8 cellular contexts compared by ENCODE assay signal in genomic region chr16:180101-180920, GRCh38. TPM values are rescaled to one million over a fixed set of nuclear protein-coding genes. Genes with fewer than 3 reads are reported as not detected.
DNase-seq lines count a peak whose midpoint lies in the region; ATAC-seq and TF ChIP-seq lines count a peak whose summit lies in the region.

Gene HBQ1 (plus strand): TSS chr16:180459. CDS start chr16:180487, 28 bp downstream.

- H3K4me1 ChIP-seq in IMR-90 (ENCODE audit: control insufficient read depth, insufficient read depth, low read length) = peaks cover 5% of the 10 kb centered on the region; the same call in 1 of the 2 replicates

- no peaks in the 10 kb centered on the region for H3K9me3 Mint-ChIP-seq in activated T-cell treated with anti-CD3 and anti-CD28 coated beads, Interleukin-2, amount 50 U/mL, for 24 hours
- H3K9me3 Mint-ChIP-seq in glutamatergic neuron (ENCODE audit: unreplicated experiment) = peaks cover 14% of the 10 kb centered on the region

- BruUV-seq in IMR-90 (replicated peaks; lab: Mats Ljungman, UMichigan) = no TSS peak

- no peak within 1 kb of the TSS for H4K91ac ChIP-seq in IMR-90 (ENCODE audit: insufficient read depth, low read depth, low read length)

- no peak within 1 kb of the TSS for H3K27ac Mint-ChIP-seq in activated T-cell treated with anti-CD3 and anti-CD28 coated beads, Interleukin-2, amount 50 U/mL, for 24 hours
- no peak within 1 kb of the TSS for H3K27ac Mint-ChIP-seq in glutamatergic neuron (ENCODE audit: unreplicated experiment)

- peak; percentile 36 for DNase-seq in COLO668 (lab: John Stamatoyannopoulos, UW; ENCODE audit: unreplicated experiment)
- DNase-seq in IMR-90 = no peak
- peak; percentile 73 for DNase-seq in activated T-cell treated with anti-CD3 and anti-CD28 coated beads, Interleukin-2, amount 50 U/mL, for 24 hours
- DNase-seq in glutamatergic neuron = peak; percentile 84
- DNase-seq in retinal pigment epithelial cell (ENCODE audit: low read depth) = no peak

- H3K36me3 ChIP-seq in IMR-90 (ENCODE audit: control insufficient read depth, insufficient read depth, low read length) = peaks cover 6% of the 10 kb centered on the region; the same call in 1 of the 2 replicates

- peaks cover 14% of the 10 kb centered on the region for H4K20me1 ChIP-seq in IMR-90 (ENCODE audit: insufficient read depth, low read length)

- H4K8ac ChIP-seq in IMR-90 (ENCODE audit: low read depth in 2 of 2, low read length in 2 of 2) = no peak within 1 kb of the TSS

- ATAC-seq in IMR-90 (ENCODE audit: low read depth) (peak; percentile 52), GM21717 (IDR thresholded peaks at IDR 0.05; ENCODE audit: unreplicated experiment) (no peak), GM18502 (IDR thresholded peaks at IDR 0.05; ENCODE audit: poor library complexity, unreplicated experiment) (no peak), HG03354 (IDR thresholded peaks at IDR 0.05; ENCODE audit: poor library complexity, severe bottlenecking, unreplicated experiment) (no peak)

- H3K4ac ChIP-seq in IMR-90 (ENCODE audit: low read depth, low read length) = no peak within 1 kb of the TSS

- peak; percentile 51 for TF ChIP-seq RAD21 in IMR-90 (IDR thresholded peaks at IDR 0.05; ENCODE audit: low read length)

- no peak within 1 kb of the TSS; the same call in 1 of the 2 replicates for H3K56ac ChIP-seq in IMR-90 (ENCODE audit: extremely low read depth, insufficient read depth, low read length)

- dilution Hi-C loops in IMR-90 (cut with HindIII; ENCODE audit: low sequenced_read_pairs, unreplicated experiment) = no loop called here

- TF ChIP-seq POLR2A in IMR-90 (IDR thresholded peaks at IDR 0.05; ENCODE audit: low read depth, low read length) = no peak

- H2AFZ ChIP-seq in IMR-90 (replicated peaks; ENCODE audit: low read length, poor library complexity) = peak within 1 kb of the TSS; percentile 84

- peak within 1 kb of the TSS; percentile 71 for H2AK9ac ChIP-seq in IMR-90 (replicated peaks; ENCODE audit: low read depth, low read length, poor library complexity)

- peak within 1 kb of the TSS; percentile 25 for H3K4me3 Mint-ChIP-seq in activated T-cell treated with anti-CD3 and anti-CD28 coated beads, Interleukin-2, amount 50 U/mL, for 24 hours
- H3K4me3 Mint-ChIP-seq in glutamatergic neuron (ENCODE audit: unreplicated experiment) = peak within 1 kb of the TSS; percentile 55

- no peak within 1 kb of the TSS for H3K23ac ChIP-seq in IMR-90 (ENCODE audit: low read depth, low read length)

- H3K9me3 ChIP-seq in IMR-90 (ENCODE audit: control insufficient read depth, insufficient read depth, low read length) = 0 out of 2 replicates have a peak, but pooled peaks cover 2% of the 10 kb centered on the region

- H3K79me1 ChIP-seq in IMR-90 (ENCODE audit: low read depth in 1 of 2, low read length in 2 of 2) = 0 out of 4 replicates have a peak, but pooled peaks cover 0 to 8% of the 10 kb centered on the region in 2 experiments

- no peak within 1 kb of the TSS for H2BK20ac ChIP-seq in IMR-90 (ENCODE audit: low read depth, low read length)

- H3K9ac ChIP-seq in IMR-90 (ENCODE audit: low read depth, low read length) = no peak within 1 kb of the TSS

- no peak within 1 kb of the TSS for H3K27ac ChIP-seq in IMR-90 (ENCODE audit: insufficient read depth, low read length)

- H2BK5ac ChIP-seq in IMR-90 (ENCODE audit: low read depth, low read length, poor library complexity, severe bottlenecking) = no peak within 1 kb of the TSS

- H2AK5ac ChIP-seq in IMR-90 (ENCODE audit: low read depth, low read length) = no peak within 1 kb of the TSS; the same call in 1 of the 2 replicates

- H2BK15ac ChIP-seq in IMR-90 (ENCODE audit: low read depth, low read length) = no peak within 1 kb of the TSS

- no peak within 1 kb of the TSS for H2BK120ac ChIP-seq in IMR-90 (ENCODE audit: low read depth, low read length)

- CTCF ChIA-PET in IMR-90 (lab: Yijun Ruan, JAX) = interaction anchor here (0.8 to 2.5 kb wide), 5 partner anchors 21 to 76 kb away, joined by 3 to 11 read pairs (median 4); no protein-coding TSS in a partner anchor

- no peaks in the 10 kb centered on the region for H3K9me1 ChIP-seq in IMR-90 (ENCODE audit: insufficient read depth, low read length)

- 6% methylated on average over 47 of the region's 83 CpGs; no CpG with 5 or more reads in 1 of the 2 experiments for WGBS in IMR-90 (ENCODE audit: extremely low coverage in 2 of 2, insufficient read length in 1 of 2), 2 experiments

- H3K36me3 Mint-ChIP-seq in activated T-cell treated with anti-CD3 and anti-CD28 coated beads, Interleukin-2, amount 50 U/mL, for 24 hours (ENCODE audit: low read depth) = peaks cover 13% of the 10 kb centered on the region
- no peaks in the 10 kb centered on the region for H3K36me3 Mint-ChIP-seq in glutamatergic neuron (ENCODE audit: unreplicated experiment)

- peaks cover 29% of the 10 kb centered on the region for H3K27me3 ChIP-seq in IMR-90 (ENCODE audit: control insufficient read depth, insufficient read depth, low read length)

- peak; percentile 71 for TF ChIP-seq CTCF in IMR-90 (conservative IDR thresholded peaks at IDR 0.05; ENCODE audit: low read depth, low read length)
- peak; percentile 83 for TF ChIP-seq CTCF in glutamatergic neuron (IDR thresholded peaks at IDR 0.05; ENCODE audit: partially characterized antibody, unreplicated experiment)
- peak; percentile 38 for TF ChIP-seq CTCF in retinal pigment epithelial cell (conservative IDR thresholded peaks at IDR 0.05; ENCODE audit: low read depth, low read length)

- in situ Hi-C loops in IMR-90 (cut with MboI; ENCODE audit: low sequenced_read_pairs) = loop anchor here (5.0 kb wide), 1 partner anchor 73 kb away; no protein-coding TSS in a partner anchor

- H3K27me3 Mint-ChIP-seq in activated T-cell treated with anti-CD3 and anti-CD28 coated beads, Interleukin-2, amount 50 U/mL, for 24 hours = peaks cover 36% of the 10 kb centered on the region
- peaks cover 18% of the 10 kb centered on the region for H3K27me3 Mint-ChIP-seq in glutamatergic neuron (ENCODE audit: unreplicated experiment)

- H3K4me1 Mint-ChIP-seq in activated T-cell treated with anti-CD3 and anti-CD28 coated beads, Interleukin-2, amount 50 U/mL, for 24 hours (ENCODE audit: low read depth) = peaks cover 15% of the 10 kb centered on the region
- H3K4me1 Mint-ChIP-seq in glutamatergic neuron (ENCODE audit: low read depth, unreplicated experiment) = peaks cover 6% of the 10 kb centered on the region

- intact Hi-C loops in IMR-90 (cut with micrococcal nuclease) = loop anchor here (5.0 kb wide), 1 partner anchor 43 kb away; the partner anchor contains the start of gene NPRL3

- H4K5ac ChIP-seq in IMR-90 (ENCODE audit: low read depth, low read length) = no peak within 1 kb of the TSS

- POLR2A ChIA-PET in IMR-90 (lab: Charles Lee; ENCODE audit: unreplicated experiment) = no interaction called here

- H3K18ac ChIP-seq in IMR-90 (ENCODE audit: low read depth, low read length) = no peak within 1 kb of the TSS

- peak within 1 kb of the TSS; percentile 8 for H3K4me3 ChIP-seq in IMR-90 (ENCODE audit: insufficient read depth, low read depth, low read length)
- H3K4me3 ChIP-seq in retinal pigment epithelial cell (ENCODE audit: low read length) = peak within 1 kb of the TSS; percentile 33

- H3K14ac ChIP-seq in IMR-90 (replicated peaks; ENCODE audit: low read depth, low read length) = no peak within 1 kb of the TSS

- H3K4me2 ChIP-seq in IMR-90 (ENCODE audit: low read depth, low read length) = peak within 1 kb of the TSS; percentile 84

TF ChIP-seq in IMR-90, 13 proteins besides CTCF, POLR2A, EP300 and RAD21:
- TF ChIP-seq SMC3 (IDR thresholded peaks at IDR 0.05; ENCODE audit: low read depth, low read length) (peak; percentile 46), RFX5 (IDR thresholded peaks at IDR 0.05; ENCODE audit: low read depth, low read length) (no peak), MXI1 (IDR thresholded peaks at IDR 0.05; ENCODE audit: borderline replicate concordance, low read depth, low read length) (no peak)

RNA-seq across cellular contexts. Expression of gene HBQ1, which starts in this region (rescaled TPM):
- total RNA-seq in IMR-90 (2012; rRNA removed) (not detected in 2 replicates), glutamatergic neuron (ENCODE audit: unreplicated experiment) (1.5 TPM)
- 0.92 and 1.7 TPM in 2 replicates for polyA plus RNA-seq in IMR-90 (2012; rRNA removed)
- 0.69 and 2.5 TPM in 2 replicates for polyA plus RNA-seq in IMR-90 (2012; cell fraction: cytosol; rRNA removed)
- polyA plus RNA-seq in IMR-90 (2012; cell fraction: nucleus; rRNA removed; ENCODE audit: low replicate concordance) = 0.24 and 1.3 TPM in 2 replicates

Comparison
In these comparisons a context has a peak if more than half of its experiments do, and no peak if none do; other contexts are left out.
1. DNase-seq: peak in COLO668 (single experiment), activated T-cell treated with anti-CD3 and anti-CD28 coated beads, Interleukin-2, amount 50 U/mL, for 24 hours (single experiment) and glutamatergic neuron (single experiment); none in IMR-90 (single experiment) and retinal pigment epithelial cell (single experiment).
2. Peak in every context shown above with its lines, with median percentiles within 50 percentile points of each other: CTCF ChIP-seq.